Comparison of ENCODE assay signal across 21 cellular contexts in the genomic region with DNA sequence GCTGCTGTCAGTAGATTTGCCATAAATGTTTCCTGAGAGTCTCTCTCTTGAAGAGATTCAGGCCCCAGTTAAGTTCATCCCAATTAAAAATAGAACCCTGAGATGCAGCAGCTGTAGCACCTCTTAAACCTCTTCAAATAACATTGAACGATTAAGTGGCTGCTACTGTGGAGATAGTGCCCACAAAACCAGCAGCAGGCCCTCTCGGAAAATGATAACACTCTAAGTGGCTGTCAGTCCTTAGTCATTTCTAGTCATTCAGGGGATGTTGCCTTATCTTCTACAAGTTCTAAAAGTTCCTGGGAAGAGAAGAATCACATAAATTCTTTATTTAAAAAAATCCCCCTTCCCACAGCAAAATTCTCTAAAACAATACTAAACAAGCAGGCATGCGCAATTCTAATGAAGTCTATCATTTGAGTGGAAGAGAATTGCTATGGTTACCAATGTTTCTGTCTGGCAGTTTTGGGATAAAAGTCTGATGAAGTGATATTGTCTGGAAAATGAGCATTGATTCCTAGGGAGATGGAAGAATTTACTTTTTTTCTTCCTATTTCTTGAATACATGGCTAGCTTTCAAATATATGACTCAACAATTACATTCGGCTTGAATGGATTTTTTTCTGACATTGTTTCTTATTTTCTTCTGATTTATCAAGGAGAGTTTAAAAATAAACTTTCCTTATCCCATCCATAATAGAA.
A peak's percentile ranks its signal among the peaks of the same experiment; 100 is the strongest.
DNase-seq lines count a peak whose midpoint lies in the region; ATAC-seq and TF ChIP-seq lines count a peak whose summit lies in the region.
"Had no signal": no experiment of that assay in that cellular context is flagged by ENCODE, and none has a peak within 500 bp of the region (broad histone marks: within the 10 kb centered on the region; RNA-seq: fewer than 3 reads in every experiment).

No MANE protein-coding gene starts in this region.

- H3K27ac Mint-ChIP-seq in activated CD8-positive, alpha-beta T cell treated with anti-CD3 and anti-CD28 coated beads for 36 hours = no peak overlapping the region
- H3K27ac Mint-ChIP-seq in naive thymus-derived CD8-positive, alpha-beta T cell = no peak overlapping the region
- H3K27ac Mint-ChIP-seq: activated T-helper 17 cell treated with anti-CD3 and anti-CD28 coated beads, Interleukin-2, amount 50 U/mL, for 72 hours; stimulated activated effector memory CD8-positive, alpha-beta T cell treated with anti-CD3 and anti-CD28 coated beads, Interleukin-12 subunit alpha, Interleukin-12 subunit beta, amount 100 ng/mL, for 72 hours; T-helper 2 cell treated with Interferon-gamma antibody and Interleukin-4, amounts not matched to agents 5 μg/mL and 100 μg/mL, for 36 hours had no signal

- no peaks in the 10 kb centered on the region for H3K27me3 Mint-ChIP-seq in activated CD8-positive, alpha-beta T cell treated with anti-CD3 and anti-CD28 coated beads for 36 hours
- H3K27me3 Mint-ChIP-seq in naive thymus-derived CD8-positive, alpha-beta T cell = no peaks in the 10 kb centered on the region
- H3K27me3 Mint-ChIP-seq: activated T-helper 17 cell treated with anti-CD3 and anti-CD28 coated beads, Interleukin-2, amount 50 U/mL, for 72 hours had no signal

- CTCF ChIA-PET in activated CD8-positive, alpha-beta T cell treated with anti-CD3 and anti-CD28 coated beads for 36 hours (lab: Charles Lee) = interaction anchor here (1.7 kb wide), 1 partner anchor 13 kb away, joined by 3 read pairs; no protein-coding TSS in a partner anchor

- H3K36me3 ChIP-seq in brain microvascular endothelial cell (replicated peaks) = no peaks in the 10 kb centered on the region
- H3K36me3 ChIP-seq in mesodermal cell (ENCODE audit: control insufficient read depth, insufficient read depth, low read length) = no peaks in the 10 kb centered on the region
- H3K36me3 ChIP-seq: adrenal gland, BLaER1, SJCRH30, thyroid gland had no signal

- H3K27me3 ChIP-seq in brain microvascular endothelial cell (replicated peaks) = no peaks in the 10 kb centered on the region
- H3K27me3 ChIP-seq: adrenal gland, BLaER1, SJCRH30, thyroid gland had no signal

- H3K4me3 Mint-ChIP-seq in activated CD8-positive, alpha-beta T cell treated with anti-CD3 and anti-CD28 coated beads for 36 hours = no peak overlapping the region
- no peak overlapping the region for H3K4me3 Mint-ChIP-seq in naive thymus-derived CD8-positive, alpha-beta T cell
- H3K4me3 Mint-ChIP-seq: activated T-helper 17 cell treated with anti-CD3 and anti-CD28 coated beads, Interleukin-2, amount 50 U/mL, for 72 hours; stimulated activated effector memory CD8-positive, alpha-beta T cell treated with anti-CD3 and anti-CD28 coated beads, Interleukin-12 subunit alpha, Interleukin-12 subunit beta, amount 100 ng/mL, for 72 hours; T-helper 2 cell treated with Interferon-gamma antibody and Interleukin-4, amounts not matched to agents 5 μg/mL and 100 μg/mL, for 36 hours had no signal

- DNase-seq in NCI-H1092 treated with DMSO at 0.1 percent for 48 hours (lab: John Stamatoyannopoulos, UW) (peak; percentile 8), NCI-H1092 (lab: John Stamatoyannopoulos, UW) (no peak), NCI-H524 treated with DMSO at 0.1 percent for 48 hours (lab: John Stamatoyannopoulos, UW) (peak; percentile 76), brain microvascular endothelial cell (peak; percentile 24), AG08396 (ENCODE audit: low spot score) (no peak)
- no peak for DNase-seq in activated CD8-positive, alpha-beta T cell treated with anti-CD3 and anti-CD28 coated beads for 36 hours
- no peak for DNase-seq in naive thymus-derived CD8-positive, alpha-beta T cell
- DNase-seq: adrenal gland; DMS 273 treated with DMSO at 0.1 percent for 48 hours; left cardiac atrium; NCI-H1694 treated with DMSO at 0.1 percent for 48 hours; NCI-H526; SJCRH30; stimulated activated CD4-positive, alpha-beta T cell treated with anti-CD3 and anti-CD28 coated beads, Interleukin-12 subunit alpha, Interleukin-12 subunit beta, amount 100 ng/mL, for 4 hours; thyroid gland had no signal

- in situ Hi-C loops in brain microvascular endothelial cell (cut with HindIII; ENCODE audit: low pct_ligation_motif_present, low sequenced_read_pairs) = no loop called here

- H3K4me1 Mint-ChIP-seq in activated CD8-positive, alpha-beta T cell treated with anti-CD3 and anti-CD28 coated beads for 36 hours (ENCODE audit: low read depth) = no peaks in the 10 kb centered on the region
- no peaks in the 10 kb centered on the region for H3K4me1 Mint-ChIP-seq in naive thymus-derived CD8-positive, alpha-beta T cell
- H3K4me1 Mint-ChIP-seq: activated T-helper 17 cell treated with anti-CD3 and anti-CD28 coated beads, Interleukin-2, amount 50 U/mL, for 72 hours; stimulated activated effector memory CD8-positive, alpha-beta T cell treated with anti-CD3 and anti-CD28 coated beads, Interleukin-12 subunit alpha, Interleukin-12 subunit beta, amount 100 ng/mL, for 72 hours had no signal

- intact Hi-C loops in activated CD8-positive, alpha-beta T cell treated with anti-CD3 and anti-CD28 coated beads for 36 hours (cut with micrococcal nuclease) = no loop called here

- no peaks in the 10 kb centered on the region for H3K36me3 Mint-ChIP-seq in activated CD8-positive, alpha-beta T cell treated with anti-CD3 and anti-CD28 coated beads for 36 hours (ENCODE audit: low read depth)
- H3K36me3 Mint-ChIP-seq in naive thymus-derived CD8-positive, alpha-beta T cell = peaks cover 0 to 2% (median 2%) of the 10 kb centered on the region in 3 donors
- H3K36me3 Mint-ChIP-seq: stimulated activated effector memory CD8-positive, alpha-beta T cell treated with anti-CD3 and anti-CD28 coated beads, Interleukin-12 subunit alpha, Interleukin-12 subunit beta, amount 100 ng/mL, for 72 hours had no signal

- H3K27ac ChIP-seq in brain microvascular endothelial cell = peak overlapping the region; percentile 63
- H3K27ac ChIP-seq in mesodermal cell (ENCODE audit: low read depth, low read length, severe bottlenecking) = peak overlapping the region; percentile 73
- H3K27ac ChIP-seq: 22Rv1, adrenal gland, BLaER1, SJCRH30, thyroid gland had no signal

- H3K4me3 ChIP-seq in brain microvascular endothelial cell (ENCODE audit: low read depth, low read length) (no peak overlapping the region), mesodermal cell (ENCODE audit: extremely low read depth, insufficient read depth, low read length, poor library complexity, severe bottlenecking) (no peak overlapping the region)
- H3K4me3 ChIP-seq: adrenal gland, BLaER1, SJCRH30, thyroid gland had no signal

- POLR2A ChIA-PET in activated CD8-positive, alpha-beta T cell treated with anti-CD3 and anti-CD28 coated beads for 36 hours (lab: Charles Lee) = no interaction called here
- POLR2A ChIA-PET in naive thymus-derived CD8-positive, alpha-beta T cell (lab: Charles Lee) = no interaction called here

- peaks cover 4% of the 10 kb centered on the region for H3K9me3 ChIP-seq in mesodermal cell (ENCODE audit: control insufficient read depth, low read length)
- H3K9me3 ChIP-seq: adrenal gland, BLaER1, SJCRH30, thyroid gland had no signal

- TF ChIP-seq CTCF in brain microvascular endothelial cell (IDR thresholded peaks at IDR 0.05; ENCODE audit: low read depth, low read length, missing control alignments) = no peak
- TF ChIP-seq CTCF in activated CD8-positive, alpha-beta T cell treated with anti-CD3 and anti-CD28 coated beads for 36 hours (IDR thresholded peaks at IDR 0.05) = no peak

- H3K4me1 ChIP-seq in mesodermal cell (ENCODE audit: control insufficient read depth, insufficient read depth, low read length, poor library complexity, severe bottlenecking) = peaks cover 32% of the 10 kb centered on the region
- H3K4me1 ChIP-seq: BLaER1, SJCRH30, thyroid gland had no signal

- no peaks in the 10 kb centered on the region for H3K9me3 Mint-ChIP-seq in activated CD8-positive, alpha-beta T cell treated with anti-CD3 and anti-CD28 coated beads for 36 hours
- no peaks in the 10 kb centered on the region for H3K9me3 Mint-ChIP-seq in naive thymus-derived CD8-positive, alpha-beta T cell
- H3K9me3 Mint-ChIP-seq: activated T-helper 17 cell treated with anti-CD3 and anti-CD28 coated beads, Interleukin-2, amount 50 U/mL, for 72 hours; stimulated activated effector memory CD8-positive, alpha-beta T cell treated with anti-CD3 and anti-CD28 coated beads, Interleukin-12 subunit alpha, Interleukin-12 subunit beta, amount 100 ng/mL, for 72 hours; T-helper 2 cell treated with Interferon-gamma antibody and Interleukin-4, amounts not matched to agents 5 μg/mL and 100 μg/mL, for 36 hours had no signal

- WGBS in mesodermal cell (ENCODE audit: insufficient coverage in 2 of 2), 2 experiments = 56% methylated on average over 1 of the region's 4 CpGs; no CpG with 5 or more reads in 1 of the 2 experiments

- ATAC-seq in activated CD8-positive, alpha-beta T cell treated with anti-CD3 and anti-CD28 coated beads for 36 hours = no peak
- no peak for ATAC-seq in naive thymus-derived CD8-positive, alpha-beta T cell
- ATAC-seq: activated T-helper 17 cell treated with anti-CD3 and anti-CD28 coated beads, Interleukin-2, amount 50 U/mL, for 72 hours; stimulated activated effector memory CD8-positive, alpha-beta T cell treated with anti-CD3 and anti-CD28 coated beads, Interleukin-12 subunit alpha, Interleukin-12 subunit beta, amount 100 ng/mL, for 72 hours had no signal

Comparison
In these comparisons a context has a peak if more than half of its experiments do, and no peak if none do; other contexts are left out.
1. DNase-seq: peak in NCI-H1092 treated with DMSO at 0.1 percent for 48 hours (single experiment), NCI-H524 treated with DMSO at 0.1 percent for 48 hours (single experiment) and brain microvascular endothelial cell (single experiment); none in NCI-H1092 (single experiment), activated CD8-positive, alpha-beta T cell treated with anti-CD3 and anti-CD28 coated beads for 36 hours (single experiment), AG08396 (single experiment) and naive thymus-derived CD8-positive, alpha-beta T cell (0 of 10).